1 cellular context compared by ENCODE assay signal in genomic region chr22:46607483-46608114, GRCh38.
TF ChIP-seq lines count a peak whose summit lies in the region.

No MANE protein-coding gene starts in this region.

TF ChIP-seq in WTC11, 78 proteins besides CTCF, POLR2A, EP300 and RAD21 (continued from another document):
- TF ChIP-seq ATF6 (CRISPR knock-in tag; IDR thresholded peaks at IDR 0.05) (no peak), FOXP1 (CRISPR knock-in tag; IDR thresholded peaks at IDR 0.05; ENCODE audit: borderline replicate concordance) (no peak), ZNF425 (CRISPR knock-in tag; conservative IDR thresholded peaks at IDR 0.05) (no peak), MYBL2 (CRISPR knock-in tag; IDR thresholded peaks at IDR 0.05) (no peak), RELA (CRISPR knock-in tag; IDR thresholded peaks at IDR 0.05; ENCODE audit: borderline replicate concordance) (no peak)
